ENCODE assay signal across 20 cellular contexts in the genomic region with DNA sequence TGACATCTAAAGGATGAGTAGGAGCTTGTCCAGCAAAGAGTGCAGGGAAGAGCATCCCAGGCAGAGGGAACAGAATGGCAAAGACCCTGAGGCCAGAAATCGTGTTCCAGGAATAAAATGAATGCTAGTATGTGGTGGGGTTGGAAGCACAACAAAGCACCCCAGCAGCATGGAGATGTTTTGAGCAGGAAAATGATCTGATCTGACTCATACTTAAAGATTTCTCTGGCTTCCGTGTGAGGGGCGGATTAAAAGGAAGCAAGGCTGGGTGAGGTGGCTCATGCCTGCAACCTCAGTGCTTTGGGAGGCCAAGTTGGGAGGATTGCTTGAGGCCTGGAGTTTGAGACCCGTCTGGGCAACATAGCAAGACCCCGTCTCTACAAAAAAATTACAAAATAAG. TPM values are rescaled to one million over a fixed set of nuclear protein-coding genes. Genes with fewer than 3 reads are reported as not detected.
DNase-seq lines count a peak whose midpoint lies in the region; ATAC-seq and TF ChIP-seq lines count a peak whose summit lies in the region.
"Had no signal": no experiment of that assay in that cellular context is flagged by ENCODE, and none has a peak within 500 bp of the region (broad histone marks: within the 10 kb centered on the region; RNA-seq: fewer than 3 reads in every experiment).

No MANE protein-coding gene starts in this region.

- H3K9ac ChIP-seq in PC-3 (ENCODE audit: low read length) (no peak overlapping the region), mammary epithelial cell (ENCODE audit: insufficient read depth, low read length) (no peak overlapping the region)
- H3K9ac ChIP-seq: BLaER1 treated with 17β-estradiol and CSF1 and Interleukin-3, amounts not matched to agents 10 nM and 100 nM had no signal

- H3K4me1 ChIP-seq in PC-3 (ENCODE audit: insufficient read depth, low read length) (peaks cover 54% of the 10 kb centered on the region), mammary epithelial cell (ENCODE audit: insufficient read depth, low read length) (peaks cover 28% of the 10 kb centered on the region), A673 (ENCODE audit: insufficient read depth, low read length, poor library complexity, severe bottlenecking) (no peaks in the 10 kb centered on the region)
- no peaks in the 10 kb centered on the region for H3K4me1 ChIP-seq in naive thymus-derived CD4-positive, alpha-beta T cell (ENCODE audit: control insufficient read depth in 2 of 2, insufficient read depth in 2 of 2, low read length in 2 of 2)
- H3K4me1 ChIP-seq: BLaER1 treated with 17β-estradiol and CSF1 and Interleukin-3, amounts not matched to agents 10 nM and 100 nM had no signal

- intact Hi-C loops in Calu3 (cut with micrococcal nuclease; ENCODE audit: unreplicated experiment) (loop anchor here (10.0 kb wide), 1 partner anchor 197 kb away; no protein-coding TSS in a partner anchor), PC-3 (cut with micrococcal nuclease) (loop anchor here (10.0 kb wide), 1 partner anchor 197 kb away; no protein-coding TSS in a partner anchor), mammary epithelial cell (cut with micrococcal nuclease) (no loop called here), A673 (cut with micrococcal nuclease; ENCODE audit: unreplicated experiment) (no loop called here)
- intact Hi-C loops in naive thymus-derived CD4-positive, alpha-beta T cell (cut with micrococcal nuclease): no loop called here

- H3K27ac Mint-ChIP-seq in Calu3 (ENCODE audit: unreplicated experiment): peak overlapping the region; percentile 66
- H3K27ac Mint-ChIP-seq in naive thymus-derived CD4-positive, alpha-beta T cell: no peak overlapping the region
- H3K27ac Mint-ChIP-seq: activated naive CD8-positive, alpha-beta T cell treated with anti-CD3 and anti-CD28 coated beads, Interleukin-2, amount 10 ng/mL, durations not matched to agents 7 days and 5 days; GM23338; naive thymus-derived CD8-positive, alpha-beta T cell had no signal

- H3K36me3 Mint-ChIP-seq in Calu3 (ENCODE audit: insufficient read depth, unreplicated experiment): peaks cover 6% of the 10 kb centered on the region
- peaks cover 0 to 10% (median 0%) of the 10 kb centered on the region in 5 donors for H3K36me3 Mint-ChIP-seq in naive thymus-derived CD4-positive, alpha-beta T cell
- H3K36me3 Mint-ChIP-seq: activated naive CD8-positive, alpha-beta T cell treated with anti-CD3 and anti-CD28 coated beads, Interleukin-2, amount 10 ng/mL, durations not matched to agents 7 days and 5 days had no signal

- dilution Hi-C loops in mammary epithelial cell (cut with HindIII; ENCODE audit: low sequenced_read_pairs): loop anchor here (5.0 kb wide), 1 partner anchor 89 kb away; no protein-coding TSS in a partner anchor

- WGBS in mammary epithelial cell (ENCODE audit: low coverage, missing lambda C conversion rate): 23% methylated on average over 5 of the region's 5 CpGs

- CTCF ChIA-PET in Calu3 (lab: Charles Lee): interaction anchor here (0.6 kb wide), 1 partner anchor 49 kb away, joined by 3 read pairs; no protein-coding TSS in a partner anchor
- CTCF ChIA-PET in PC-3 (lab: Charles Lee): no interaction called here
- CTCF ChIA-PET in mammary epithelial cell (lab: Charles Lee; ENCODE audit: low non-redundant PET): no interaction called here
- CTCF ChIA-PET in A673 (lab: Charles Lee): no interaction called here
- CTCF ChIA-PET in naive thymus-derived CD4-positive, alpha-beta T cell (lab: Charles Lee): no interaction called here

- H3K4me2 ChIP-seq in PC-3 (ENCODE audit: low read length) (no peak overlapping the region), mammary epithelial cell (ENCODE audit: insufficient read depth, low read depth, low read length) (no peak overlapping the region)
- H3K4me2 ChIP-seq: BLaER1 treated with 17β-estradiol and CSF1 and Interleukin-3, amounts not matched to agents 10 nM and 100 nM; GM23338 had no signal

- in situ Hi-C loops in mammary epithelial cell (cut with MboI; ENCODE audit: low sequenced_read_pairs in 2 of 2): no loop called here

- H4K20me1 ChIP-seq in PC-3 (ENCODE audit: low read length) (no peaks in the 10 kb centered on the region), mammary epithelial cell (ENCODE audit: insufficient read depth, low read length) (no peaks in the 10 kb centered on the region)

- POLR2A ChIA-PET in PC-3 (lab: Charles Lee; ENCODE audit: unreplicated experiment): no interaction called here
- POLR2A ChIA-PET in A673 (lab: Charles Lee; ENCODE audit: low non-redundant PET): no interaction called here
- POLR2A ChIA-PET in naive thymus-derived CD4-positive, alpha-beta T cell (lab: Charles Lee): no interaction called here

- no peak overlapping the region for H2AFZ ChIP-seq in PC-3 (ENCODE audit: low read length)
- no peak overlapping the region for H2AFZ ChIP-seq in mammary epithelial cell (ENCODE audit: low read depth, low read length)
- H2AFZ ChIP-seq: GM23338 had no signal

- H3K9me2 ChIP-seq in PC-3 (replicated peaks; ENCODE audit: low read length): no peaks in the 10 kb centered on the region

- TF ChIP-seq CTCF in Calu3 (IDR thresholded peaks at IDR 0.05; ENCODE audit: unreplicated experiment): no peak
- TF ChIP-seq CTCF in PC-3 (conservative IDR thresholded peaks at IDR 0.05; ENCODE audit: low read depth, low read length): no peak
- TF ChIP-seq CTCF in mammary epithelial cell (conservative IDR thresholded peaks at IDR 0.05 in 1 of 2, IDR thresholded peaks at IDR 0.05 in 1 of 2; ENCODE audit: extremely low read depth in 1 of 2, insufficient read depth in 1 of 2, low read depth in 1 of 2, low read length in 2 of 2): no peak
- TF ChIP-seq CTCF in A673 (conservative IDR thresholded peaks at IDR 0.05; ENCODE audit: low read depth, low read length): no peak

- ATAC-seq in PC-3 (peak; percentile 48), GM18868 (IDR thresholded peaks at IDR 0.05; ENCODE audit: unreplicated experiment) (no peak)
- no peak for ATAC-seq in naive thymus-derived CD4-positive, alpha-beta T cell
- ATAC-seq: GM23338; left cardiac atrium; naive thymus-derived CD8-positive, alpha-beta T cell; right cardiac atrium had no signal

- no peak overlapping the region for H3K4me3 Mint-ChIP-seq in Calu3 (ENCODE audit: low read depth, unreplicated experiment)
- no peak overlapping the region for H3K4me3 Mint-ChIP-seq in naive thymus-derived CD4-positive, alpha-beta T cell
- H3K4me3 Mint-ChIP-seq: activated naive CD8-positive, alpha-beta T cell treated with anti-CD3 and anti-CD28 coated beads, Interleukin-2, amount 10 ng/mL, durations not matched to agents 7 days and 5 days; GM23338; naive thymus-derived CD8-positive, alpha-beta T cell had no signal

- no peaks in the 10 kb centered on the region for H3F3A ChIP-seq in PC-3 (ENCODE audit: low read length, unreplicated experiment)

- peak; percentile 65 for DNase-seq in Calu3
- peak; percentile 68 for DNase-seq in PC-3
- peak; percentile 51 for DNase-seq in mammary epithelial cell
- no peak for DNase-seq in A673 (ENCODE audit: low spot score)
- no peak for DNase-seq in naive thymus-derived CD4-positive, alpha-beta T cell
- no peak for DNase-seq in NCI-H2029 treated with DMSO at 0.1 percent for 48 hours (lab: John Stamatoyannopoulos, UW)
- DNase-seq: activated CD4-positive, CD25-positive, alpha-beta regulatory T cell; activated naive CD8-positive, alpha-beta T cell treated with anti-CD3 and anti-CD28 coated beads, Interleukin-2, amount 10 ng/mL, durations not matched to agents 7 days and 5 days; effector CD4-positive, alpha-beta T cell; left cardiac atrium; naive thymus-derived CD8-positive, alpha-beta T cell; NCI-H187; NCI-H748 treated with DMSO at 0.1 percent for 48 hours; right cardiac atrium; stimulated activated naive CD4-positive, alpha-beta T cell had no signal

- no peaks in the 10 kb centered on the region for H3K9me3 Mint-ChIP-seq in Calu3 (ENCODE audit: low read depth, unreplicated experiment)
- no peaks in the 10 kb centered on the region for H3K9me3 Mint-ChIP-seq in naive thymus-derived CD4-positive, alpha-beta T cell
- H3K9me3 Mint-ChIP-seq: activated naive CD8-positive, alpha-beta T cell treated with anti-CD3 and anti-CD28 coated beads, Interleukin-2, amount 10 ng/mL, durations not matched to agents 7 days and 5 days; GM23338; naive thymus-derived CD8-positive, alpha-beta T cell had no signal

- H3K9me3 ChIP-seq in PC-3 (ENCODE audit: low read length) (no peaks in the 10 kb centered on the region), mammary epithelial cell (replicated peaks; ENCODE audit: insufficient read depth, low read length) (no peaks in the 10 kb centered on the region), A673 (ENCODE audit: low read depth, low read length, poor library complexity, severe bottlenecking) (no peaks in the 10 kb centered on the region)
- no peaks in the 10 kb centered on the region for H3K9me3 ChIP-seq in naive thymus-derived CD4-positive, alpha-beta T cell (ENCODE audit: control insufficient read depth in 2 of 3, low read length in 3 of 3)
- H3K9me3 ChIP-seq: BLaER1 treated with 17β-estradiol and CSF1 and Interleukin-3, amounts not matched to agents 10 nM and 100 nM had no signal

- H3K36me3 ChIP-seq in PC-3 (ENCODE audit: low read depth, low read length) (no peaks in the 10 kb centered on the region), mammary epithelial cell (ENCODE audit: insufficient read depth, low read length) (no peaks in the 10 kb centered on the region), A673 (ENCODE audit: insufficient read depth, low read length, poor library complexity, severe bottlenecking) (no peaks in the 10 kb centered on the region)
- no peaks in the 10 kb centered on the region for H3K36me3 ChIP-seq in naive thymus-derived CD4-positive, alpha-beta T cell (ENCODE audit: control insufficient read depth in 2 of 3, insufficient read depth in 3 of 3, low read length in 3 of 3)
- H3K36me3 ChIP-seq: BLaER1 treated with 17β-estradiol and CSF1 and Interleukin-3, amounts not matched to agents 10 nM and 100 nM had no signal

- BruUV-seq in Calu3 (replicated peaks; lab: Mats Ljungman, UMichigan): no TSS peak
- no TSS peak for BruUV-seq in PC-3 (replicated peaks; lab: Mats Ljungman, UMichigan)
- BruUV-seq in mammary epithelial cell (replicated peaks; lab: Mats Ljungman, UMichigan): no TSS peak
- BruUV-seq in A673 (replicated peaks; lab: Mats Ljungman, UMichigan): no TSS peak

- H3K4me1 Mint-ChIP-seq in Calu3 (ENCODE audit: low read depth, unreplicated experiment): peaks cover 57% of the 10 kb centered on the region
- H3K4me1 Mint-ChIP-seq in naive thymus-derived CD4-positive, alpha-beta T cell: peaks cover 0 to 11% (median 0%) of the 10 kb centered on the region in 7 donors
- H3K4me1 Mint-ChIP-seq: GM23338 had no signal

- H3K27me3 ChIP-seq in PC-3 (ENCODE audit: low read length): no peaks in the 10 kb centered on the region
- no peaks in the 10 kb centered on the region for H3K27me3 ChIP-seq in mammary epithelial cell (ENCODE audit: insufficient read depth, low read length)
- no peaks in the 10 kb centered on the region for H3K27me3 ChIP-seq in layer of hippocampus (ENCODE audit: control insufficient read depth, insufficient read depth, low read length)
- H3K27me3 ChIP-seq in A673 (replicated peaks; ENCODE audit: insufficient read depth, low read depth, low read length, poor library complexity): no peaks in the 10 kb centered on the region
- no peaks in the 10 kb centered on the region for H3K27me3 ChIP-seq in naive thymus-derived CD4-positive, alpha-beta T cell (ENCODE audit: control insufficient read depth in 2 of 2, insufficient read depth in 2 of 2, low read length in 2 of 2)
- H3K27me3 ChIP-seq: BLaER1 treated with 17β-estradiol and CSF1 and Interleukin-3, amounts not matched to agents 10 nM and 100 nM had no signal

- H3K27me3 Mint-ChIP-seq in Calu3 (ENCODE audit: unreplicated experiment): no peaks in the 10 kb centered on the region
- H3K27me3 Mint-ChIP-seq in naive thymus-derived CD4-positive, alpha-beta T cell: no peaks in the 10 kb centered on the region
- H3K27me3 Mint-ChIP-seq: activated naive CD8-positive, alpha-beta T cell treated with anti-CD3 and anti-CD28 coated beads, Interleukin-2, amount 10 ng/mL, durations not matched to agents 7 days and 5 days had no signal

- no peak overlapping the region for H3K4me3 ChIP-seq in PC-3 (ENCODE audit: low read length)
- H3K4me3 ChIP-seq in mammary epithelial cell (replicated peaks in 1 of 3; ENCODE audit: insufficient read depth in 1 of 3, low read depth in 2 of 3, low read length in 3 of 3): no peak overlapping the region
- H3K4me3 ChIP-seq in A673 (ENCODE audit: low read depth, low read length, poor library complexity, severe bottlenecking): no peak overlapping the region
- no peak overlapping the region for H3K4me3 ChIP-seq in naive thymus-derived CD4-positive, alpha-beta T cell (ENCODE audit: low read length)
- H3K4me3 ChIP-seq: BLaER1 treated with 17β-estradiol and CSF1 and Interleukin-3, amounts not matched to agents 10 nM and 100 nM; GM23338 had no signal

- H3K27ac ChIP-seq in PC-3 (ENCODE audit: low read length) (peak overlapping the region; percentile 26; the same call in 1 of the 2 replicates), mammary epithelial cell (ENCODE audit: insufficient read depth, low read depth, low read length) (no peak overlapping the region), layer of hippocampus (ENCODE audit: low read depth, low read length) (peak overlapping the region; percentile 44), A673 (ENCODE audit: low read depth, low read length, poor library complexity, severe bottlenecking) (no peak overlapping the region)
- H3K27ac ChIP-seq in naive thymus-derived CD4-positive, alpha-beta T cell (ENCODE audit: low read depth, low read length): no peak overlapping the region
- H3K27ac ChIP-seq: BLaER1 treated with 17β-estradiol and CSF1 and Interleukin-3, amounts not matched to agents 10 nM and 100 nM had no signal

- H3K79me2 ChIP-seq in PC-3 (ENCODE audit: low read length) (no peaks in the 10 kb centered on the region), mammary epithelial cell (ENCODE audit: insufficient read depth, low read length) (no peaks in the 10 kb centered on the region)

RNA-seq across cellular contexts. Expression of gene SLC5A11, which starts 2.3 kb away (rescaled TPM):
- total RNA-seq in Calu3 (2022) (0.64 TPM in 1 of 2 replicates, not detected in the other), PC-3 (2014; rRNA removed) (0.51 TPM in 1 of 2 replicates, not detected in the other), mammary epithelial cell (not detected), A673 (2021) (not detected in 2 replicates)
- polyA plus RNA-seq in mammary epithelial cell: 0.01 TPM
- not detected for polyA minus RNA-seq in mammary epithelial cell
- total RNA-seq in naive thymus-derived CD4-positive, alpha-beta T cell: under 1 TPM in 4 of 5 experiments, not detected in 1; 0.46 to 0.80 (median 0.66) TPM
- not detected for polyA plus RNA-seq in naive thymus-derived CD4-positive, alpha-beta T cell
- total RNA-seq: G401, left cardiac atrium, right cardiac atrium had no signal
- polyA plus RNA-seq: GM23338; naive thymus-derived CD8-positive, alpha-beta T cell had no signal

Comparison
In these comparisons a context has a peak if more than half of its experiments do, and no peak if none do; other contexts are left out.
1. DNase-seq: peak in Calu3 (single experiment), PC-3 (single experiment) and mammary epithelial cell (single experiment); none in A673 (single experiment), naive thymus-derived CD4-positive, alpha-beta T cell (0 of 9) and NCI-H2029 treated with DMSO at 0.1 percent for 48 hours (single experiment).
2. H3K27ac ChIP-seq: peak in PC-3 (single experiment) and layer of hippocampus (single experiment); none in mammary epithelial cell (single experiment), A673 (single experiment) and naive thymus-derived CD4-positive, alpha-beta T cell (single experiment).
3. intact Hi-C loops: an anchor here in Calu3 (10.0 kb wide) and PC-3 (10.0 kb wide); none called in mammary epithelial cell, A673 and naive thymus-derived CD4-positive, alpha-beta T cell.